In genomic region chr7:32691923-32692815, GRCh38 we compare ENCODE assay signal across 7 cellular contexts.
DNase-seq lines count a peak whose midpoint lies in the region; ATAC-seq and TF ChIP-seq lines count a peak whose summit lies in the region.
"Not testable (repeated sequence)": the region's sequence is repeated elsewhere in the genome, so short reads cannot be mapped to it uniquely, and the experiment has no call there.

No MANE protein-coding gene starts in this region.

- not testable (repeated sequence) for H4K20me1 ChIP-seq in GM23248 (ENCODE audit: insufficient read depth)

- intact Hi-C loops in naive thymus-derived CD4-positive, alpha-beta T cell (cut with micrococcal nuclease) = loop anchor here (2.0 to 10.0 kb wide), 4 partner anchors 251 to 1243 kb away; partner anchors contain the start of gene RP9 (in 1 of the 2)

- H3K4me3 Mint-ChIP-seq in activated T-cell treated with anti-CD3 and anti-CD28 coated beads, Interleukin-2, amount 50 U/mL, for 72 hours = peak overlapping the region; percentile 20 to 55
- peak overlapping the region in 7 of 10 donors; percentile 26 to 63 (median 51) for H3K4me3 Mint-ChIP-seq in naive thymus-derived CD4-positive, alpha-beta T cell

- peak; percentile 66 for ATAC-seq in HG03575 (IDR thresholded peaks at IDR 0.05; ENCODE audit: extremely low read depth, insufficient number of reproducible peaks, low FRiP score, unreplicated experiment)
- peak; percentile 73 to 74 for ATAC-seq in activated T-cell treated with anti-CD3 and anti-CD28 coated beads, Interleukin-2, amount 50 U/mL, for 72 hours (replicated peaks in 1 of 2)
- ATAC-seq in naive thymus-derived CD4-positive, alpha-beta T cell = peak; percentile 91

- H3K79me2 ChIP-seq in GM23248 (ENCODE audit: insufficient read depth) = not testable (repeated sequence)

- H3F3A ChIP-seq in GM23248 (ENCODE audit: insufficient read depth) = not testable (repeated sequence)

- CTCF ChIA-PET in naive thymus-derived CD4-positive, alpha-beta T cell (lab: Charles Lee) = interaction anchor here (0.7 kb wide), 2 partner anchors 154 to 1895 kb away, joined by 3 read pairs; no protein-coding TSS in a partner anchor

- H3K4me1 ChIP-seq in GM23248 (ENCODE audit: insufficient read depth); naive thymus-derived CD4-positive, alpha-beta T cell (ENCODE audit: control insufficient read depth in 2 of 2, insufficient read depth in 2 of 2, low read length in 2 of 2): not testable (repeated sequence)

- peak overlapping the region; percentile 56 for H3K4me3 ChIP-seq in GM23248
- H3K4me3 ChIP-seq in naive thymus-derived CD4-positive, alpha-beta T cell (ENCODE audit: low read length) = not testable (repeated sequence)

- peak; percentile 26 for TF ChIP-seq CTCF in GM12873 (IDR thresholded peaks at IDR 0.05; ENCODE audit: insufficient read depth, low read depth, low read length, missing control alignments)

- H3K27ac ChIP-seq in GM23248; naive thymus-derived CD4-positive, alpha-beta T cell (ENCODE audit: low read depth, low read length): not testable (repeated sequence)

- H3K9me3 Mint-ChIP-seq in activated T-cell treated with anti-CD3 and anti-CD28 coated beads, Interleukin-2, amount 50 U/mL, for 72 hours; naive thymus-derived CD4-positive, alpha-beta T cell: not testable (repeated sequence)

- not testable (repeated sequence) for H3K27ac Mint-ChIP-seq in activated T-cell treated with anti-CD3 and anti-CD28 coated beads, Interleukin-2, amount 50 U/mL, for 72 hours; naive thymus-derived CD4-positive, alpha-beta T cell

- H3K27me3 ChIP-seq in GM23248 (replicated peaks; ENCODE audit: insufficient read depth); naive thymus-derived CD4-positive, alpha-beta T cell (ENCODE audit: control insufficient read depth in 2 of 2, insufficient read depth in 2 of 2, low read length in 2 of 2): not testable (repeated sequence)

- peak overlapping the region; percentile 75 for H2AFZ ChIP-seq in GM23248

- not testable (repeated sequence) for H3K36me3 ChIP-seq in GM23248 (ENCODE audit: low read depth); naive thymus-derived CD4-positive, alpha-beta T cell (ENCODE audit: control insufficient read depth in 2 of 3, insufficient read depth in 3 of 3, low read length in 3 of 3)

- H3K27me3 Mint-ChIP-seq in activated T-cell treated with anti-CD3 and anti-CD28 coated beads, Interleukin-2, amount 50 U/mL, for 72 hours (ENCODE audit: low read depth); naive thymus-derived CD4-positive, alpha-beta T cell: not testable (repeated sequence)

- in situ Hi-C loops in GM23248 (cut with MboI) = not testable (repeated sequence)

- H3K4me1 Mint-ChIP-seq in activated T-cell treated with anti-CD3 and anti-CD28 coated beads, Interleukin-2, amount 50 U/mL, for 72 hours (ENCODE audit: low read depth) = peaks cover 13% of the 10 kb centered on the region
- peaks cover 7 to 17% (median 11%) of the 10 kb centered on the region in 7 donors for H3K4me1 Mint-ChIP-seq in naive thymus-derived CD4-positive, alpha-beta T cell

- POLR2A ChIA-PET in naive thymus-derived CD4-positive, alpha-beta T cell (lab: Charles Lee) = not testable (repeated sequence)

- H3K9me2 ChIP-seq in GM23248 (ENCODE audit: insufficient read depth) = not testable (repeated sequence)

- DNase-seq in GM23248 (peak; percentile 71), OCI-M1 (lab: John Stamatoyannopoulos, UW) (peak; percentile 63), fibroblast of peridontal ligament (ENCODE audit: extremely low read depth) (peak; percentile 48)
- DNase-seq in activated T-cell treated with anti-CD3 and anti-CD28 coated beads, Interleukin-2, amount 50 U/mL, for 72 hours = peak; percentile 9 to 25
- peak in 6 of 9 donors; percentile 10 to 52 (median 30) for DNase-seq in naive thymus-derived CD4-positive, alpha-beta T cell

- 15 to 20% methylated on average over 7 of the region's 7 CpGs for WGBS in GM23248 (ENCODE audit: low coverage in 1 of 2, low lambda C conversion rate in 2 of 2, missing lambda C conversion rate in 2 of 2), 2 experiments

- peak overlapping the region; percentile 75 for H3K4me2 ChIP-seq in GM23248 (ENCODE audit: unreplicated experiment)

- peak overlapping the region; percentile 66 for H3K9ac ChIP-seq in GM23248

- H3K36me3 Mint-ChIP-seq in activated T-cell treated with anti-CD3 and anti-CD28 coated beads, Interleukin-2, amount 50 U/mL, for 72 hours (ENCODE audit: insufficient read depth in 2 of 2); naive thymus-derived CD4-positive, alpha-beta T cell: not testable (repeated sequence)

- H3K9me3 ChIP-seq in GM23248 (ENCODE audit: low read depth); naive thymus-derived CD4-positive, alpha-beta T cell (ENCODE audit: control insufficient read depth in 2 of 3, low read length in 3 of 3): not testable (repeated sequence)

Comparison
In these comparisons a context has a peak if more than half of its experiments do, and no peak if none do; other contexts are left out.
1. DNase-seq: peak in every context shown above with its lines; median percentile 71 in GM23248; 63 in OCI-M1; 48 in fibroblast of peridontal ligament; 30 in naive thymus-derived CD4-positive, alpha-beta T cell; 17 in activated T-cell treated with anti-CD3 and anti-CD28 coated beads, Interleukin-2, amount 50 U/mL, for 72 hours.